In the genomic region with DNA sequence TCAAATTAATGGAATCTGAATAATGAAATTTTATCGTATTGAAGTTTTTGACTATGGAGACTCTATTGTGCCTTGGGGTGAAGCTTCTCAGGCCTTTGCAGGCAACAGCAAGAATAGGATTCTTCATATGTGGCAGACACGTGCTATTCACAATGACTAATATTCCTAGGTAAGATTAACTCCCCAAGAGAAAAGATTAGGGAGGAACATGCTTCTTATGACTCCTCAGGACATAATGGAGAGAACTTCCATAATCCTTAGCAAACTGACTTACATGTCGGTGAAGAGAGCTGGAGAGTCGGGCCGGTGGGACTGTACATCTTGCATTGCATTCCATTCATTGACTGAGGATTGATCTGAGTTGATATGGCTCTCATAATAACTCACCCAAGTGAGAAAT, we compare ENCODE assay signal across 19 cellular contexts.
"Had no signal": no experiment of that assay in that cellular context is flagged by ENCODE, and none has a peak within 500 bp of the region (broad histone marks: within the 10 kb centered on the region; RNA-seq: fewer than 3 reads in every experiment).

No MANE protein-coding gene starts in this region.

- H3K9me3 ChIP-seq: heart right ventricle, testis, uterus had no signal

- FAIRE-seq: keratinocyte, small intestine had no signal

- H3K36me3 ChIP-seq: uterus had no signal

- DNase-seq: activated CD4-positive, alpha-beta T cell treated with anti-CD3 and anti-CD28 coated beads, Interleukin-2, amount 10 ng/mL, durations not matched to agents 24 days and 14 days; activated CD8-positive, alpha-beta memory T cell treated with anti-CD3 and anti-CD28 coated beads, Interleukin-2, amount 10 ng/mL, durations not matched to agents 7 days and 5 days; activated CD8-positive, alpha-beta T cell treated with anti-CD3 and anti-CD28 coated beads for 36 hours; activated naive CD8-positive, alpha-beta T cell treated with anti-CD3 and anti-CD28 coated beads for 36 hours; activated T-cell treated with anti-CD3 and anti-CD28 coated beads for 4 hours; amygdala; heart right ventricle; naive thymus-derived CD8-positive, alpha-beta T cell; nucleus accumbens; small intestine; stimulated activated CD4-positive, alpha-beta T cell treated with anti-CD3 and anti-CD28 coated beads, Interleukin-15, amount 100 ng/mL, for 24 hours; stimulated activated naive B cell treated with anti-CD40 and anti-IgM and Interleukin-4, amounts not matched to agents 10 μg/mL and 1 μg/mL and 100 μg/mL, for 72 hours; testis; trophoblast cell; uterus had no signal

- H3K4me3 ChIP-seq: heart right ventricle, testis, uterus had no signal

- H3K27ac ChIP-seq: epithelial cell of prostate, testis, uterus had no signal

- H3K27me3 ChIP-seq: heart right ventricle, testis, uterus had no signal

- H3K4me1 ChIP-seq: uterus had no signal

- ATAC-seq: activated CD8-positive, alpha-beta memory T cell treated with anti-CD3 and anti-CD28 coated beads, Interleukin-2, amount 10 ng/mL, durations not matched to agents 7 days and 5 days; activated CD8-positive, alpha-beta T cell treated with anti-CD3 and anti-CD28 coated beads for 36 hours; heart right ventricle; left lobe of liver; naive thymus-derived CD8-positive, alpha-beta T cell; sciatic nerve; stimulated activated naive B cell treated with anti-CD40 and anti-IgM and Interleukin-4, amounts not matched to agents 10 μg/mL and 1 μg/mL and 100 μg/mL, for 72 hours had no signal
